8 cellular contexts compared by ENCODE assay signal in the genomic region with DNA sequence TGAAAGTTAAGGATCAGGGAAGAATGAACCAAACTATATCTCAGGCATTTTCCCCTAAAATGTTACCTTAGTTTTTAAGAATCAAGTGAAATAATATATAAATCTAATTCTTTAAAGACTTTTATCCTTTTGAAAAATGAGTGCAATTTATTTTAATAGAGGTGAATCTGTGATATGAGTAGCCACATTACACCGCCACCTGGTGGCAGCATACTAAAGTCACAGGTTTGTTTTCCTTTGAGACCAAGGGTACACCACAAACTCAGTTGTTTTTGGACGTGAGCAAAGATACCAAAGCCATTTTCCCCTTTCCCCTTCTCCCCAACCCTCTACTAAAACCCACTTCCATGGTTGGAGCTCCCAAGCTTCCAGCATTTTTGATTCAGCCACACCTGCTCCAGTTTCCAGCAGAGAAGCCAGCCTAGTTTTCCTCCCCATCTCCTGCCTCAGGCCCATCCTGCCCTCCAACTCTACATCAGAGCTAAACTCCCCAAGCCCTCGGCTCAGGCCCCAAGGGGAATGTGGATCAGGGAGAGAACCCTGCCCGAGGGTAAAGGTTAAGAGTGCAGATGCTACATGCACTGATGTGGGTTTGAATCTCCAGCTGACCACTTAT. TPM values are rescaled to one million over a fixed set of nuclear protein-coding genes. Genes with fewer than 3 reads are reported as not detected.
DNase-seq lines count a peak whose midpoint lies in the region; TF ChIP-seq lines count a peak whose summit lies in the region.

No MANE protein-coding gene starts in this region.

- H3K4me3 Mint-ChIP-seq in mesothelial cell of epicardium = no peak overlapping the region

- DNase-seq in NOMO-1 treated with DMSO at 0.1 percent for 48 hours (lab: John Stamatoyannopoulos, UW; ENCODE audit: unreplicated experiment) (peak; percentile 45), NOMO-1 treated with dmso at 0.1 percent for 144 hours (lab: John Stamatoyannopoulos, UW; ENCODE audit: unreplicated experiment) (no peak), NCI-H2227 treated with DMSO at 0.1 percent for 48 hours (lab: John Stamatoyannopoulos, UW) (peak; percentile 36), mesothelial cell of epicardium (ENCODE audit: low spot score in 2 of 2, unreplicated experiment in 2 of 2) (peak; percentile 61 to 72), mesenteric fat pad (ENCODE audit: low spot score) (no peak)
- DNase-seq in activated CD4-positive, alpha-beta T cell treated with anti-CD3 and anti-CD28 coated beads, Interleukin-2, amount 50 U/mL, for 48 hours = peak; percentile 76 to 78
- DNase-seq in effector CD4-positive, alpha-beta T cell = peak; percentile 61
- DNase-seq in stimulated activated CD8-positive, alpha-beta memory T cell treated with anti-CD3 and anti-CD28 coated beads, Interleukin-4, amount 100 ng/mL, for 4 hours (ENCODE audit: low read depth in 2 of 2, low spot score in 1 of 2) = peak; percentile 42 to 65

- peak; percentile 94 for TF ChIP-seq CTCF in mesothelial cell of epicardium (IDR thresholded peaks at IDR 0.05; ENCODE audit: unreplicated experiment)

- peaks cover 5% of the 10 kb centered on the region for H3K9me3 Mint-ChIP-seq in mesothelial cell of epicardium

- no peaks in the 10 kb centered on the region for H3K27me3 Mint-ChIP-seq in mesothelial cell of epicardium (ENCODE audit: low read depth)

- no peaks in the 10 kb centered on the region for H3K4me1 Mint-ChIP-seq in mesothelial cell of epicardium

- H3K27ac Mint-ChIP-seq in mesothelial cell of epicardium = no peak overlapping the region

- no peaks in the 10 kb centered on the region for H3K36me3 Mint-ChIP-seq in mesothelial cell of epicardium

RNA-seq across cellular contexts. Expression of a gene that starts 22.9 kb away (rescaled TPM):
- total RNA-seq in mesothelial cell of epicardium (9.1 to 10.0 TPM (median 9.9 TPM) in 3 replicates), mesenteric fat pad (27.6 TPM)

Comparison
In these comparisons a context has a peak if more than half of its experiments do, and no peak if none do; other contexts are left out.
1. DNase-seq: peak in NOMO-1 treated with DMSO at 0.1 percent for 48 hours (single experiment), NCI-H2227 treated with DMSO at 0.1 percent for 48 hours (single experiment), activated CD4-positive, alpha-beta T cell treated with anti-CD3 and anti-CD28 coated beads, Interleukin-2, amount 50 U/mL, for 48 hours (2 of 2), effector CD4-positive, alpha-beta T cell (single experiment), mesothelial cell of epicardium (2 of 2) and stimulated activated CD8-positive, alpha-beta memory T cell treated with anti-CD3 and anti-CD28 coated beads, Interleukin-4, amount 100 ng/mL, for 4 hours (2 of 2); none in NOMO-1 treated with dmso at 0.1 percent for 144 hours (single experiment) and mesenteric fat pad (single experiment).